In the genomic region with DNA sequence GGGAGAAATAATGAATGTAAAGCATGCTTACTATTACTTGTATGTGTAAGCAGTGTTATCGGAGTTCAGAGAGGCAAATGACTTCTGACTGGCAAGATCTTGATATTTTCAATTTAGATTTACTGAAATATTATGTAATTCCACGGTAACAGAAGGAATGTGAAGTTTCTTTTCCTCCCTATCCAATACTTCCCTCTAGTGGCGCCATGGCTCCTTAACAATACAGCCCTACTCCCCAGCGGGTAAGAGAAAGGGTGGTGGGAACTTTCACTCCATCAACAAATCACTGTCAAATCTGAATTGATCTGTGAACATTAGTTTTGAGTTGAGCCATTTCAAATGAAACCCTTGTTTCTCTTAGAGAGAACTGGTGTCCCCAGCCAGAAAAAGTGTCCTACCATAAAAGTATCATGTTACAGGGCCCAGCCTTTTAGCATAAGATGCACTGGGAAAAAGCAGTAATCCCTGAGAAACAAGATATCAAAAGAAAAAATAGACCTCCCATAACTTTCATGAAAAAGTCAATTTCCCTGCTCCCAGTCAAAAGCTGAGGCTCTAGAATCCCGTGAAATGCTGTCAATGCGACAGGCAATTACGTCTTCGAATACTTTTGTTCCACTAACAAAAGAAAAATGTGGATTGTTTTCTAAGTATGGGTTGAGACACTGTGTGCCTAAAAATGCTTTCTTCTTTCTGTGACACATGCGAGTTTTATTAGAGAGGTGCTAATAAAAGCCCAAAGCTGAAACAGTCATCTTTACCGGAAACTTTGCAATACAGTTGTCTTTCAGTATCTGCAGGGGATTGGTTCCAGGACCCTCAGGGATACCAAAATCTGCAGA, we compare ENCODE assay signal across 9 cellular contexts. TPM values are rescaled to one million over a fixed set of nuclear protein-coding genes. Genes with fewer than 3 reads are reported as not detected.
DNase-seq lines count a peak whose midpoint lies in the region; ATAC-seq and TF ChIP-seq lines count a peak whose summit lies in the region.
"Had no signal": no experiment of that assay in that cellular context is flagged by ENCODE, and none has a peak within 500 bp of the region (broad histone marks: within the 10 kb centered on the region; RNA-seq: fewer than 3 reads in every experiment).

No MANE protein-coding gene starts in this region.

- no peak overlapping the region for H2BK120ac ChIP-seq in mesendoderm (ENCODE audit: low read depth, low read length)

- no peak overlapping the region for H2BK5ac ChIP-seq in mesendoderm (ENCODE audit: low read length)

- no peaks in the 10 kb centered on the region for H3K4me1 ChIP-seq in mesendoderm (ENCODE audit: control insufficient read depth, low read depth, low read length)

- H3K4me3 ChIP-seq in choroid plexus epithelial cell (ENCODE audit: low read depth, low read length): no peak overlapping the region
- H3K4me3 ChIP-seq in mesendoderm (ENCODE audit: low read length): no peak overlapping the region
- H3K4me3 ChIP-seq: BLaER1 had no signal

- no peak overlapping the region for H4K8ac ChIP-seq in mesendoderm (ENCODE audit: low read depth, low read length)

- no peak overlapping the region for H3K4ac ChIP-seq in mesendoderm (ENCODE audit: low read depth, low read length)

- H3K23ac ChIP-seq in mesendoderm (ENCODE audit: low read length): no peak overlapping the region

- H3K56ac ChIP-seq in mesendoderm (ENCODE audit: low read length): no peak overlapping the region

- peak; percentile 17 for DNase-seq in DMS153 (lab: John Stamatoyannopoulos, UW)
- DNase-seq in DMS153 treated with DMSO at 0.1 percent for 48 hours (lab: John Stamatoyannopoulos, UW; ENCODE audit: unreplicated experiment): no peak
- peak; percentile 34 for DNase-seq in NCI-H2227 (lab: John Stamatoyannopoulos, UW; ENCODE audit: unreplicated experiment)
- peak; percentile 82 for DNase-seq in choroid plexus epithelial cell (ENCODE audit: low read depth)
- peak; percentile 68 for DNase-seq in mesendoderm

- ATAC-seq in HG02840 (IDR thresholded peaks at IDR 0.05; ENCODE audit: low FRiP score, unreplicated experiment) (no peak), GM21619 (IDR thresholded peaks at IDR 0.05; ENCODE audit: unreplicated experiment) (no peak), GM18867 (IDR thresholded peaks at IDR 0.05; ENCODE audit: unreplicated experiment) (no peak)

- TF ChIP-seq CTCF in choroid plexus epithelial cell (conservative IDR thresholded peaks at IDR 0.05; ENCODE audit: low read depth, low read length): peak; percentile 88

- H3K79me1 ChIP-seq in mesendoderm (ENCODE audit: low read length): no peaks in the 10 kb centered on the region

- no peaks in the 10 kb centered on the region for H3K36me3 ChIP-seq in mesendoderm (ENCODE audit: control insufficient read depth, insufficient read depth, low read length)
- H3K36me3 ChIP-seq: BLaER1 had no signal

- H3K27me3 ChIP-seq in mesendoderm (ENCODE audit: insufficient read depth, low read length, poor library complexity): no peaks in the 10 kb centered on the region
- H3K27me3 ChIP-seq: BLaER1 had no signal

- no peak overlapping the region for H2AK5ac ChIP-seq in mesendoderm (ENCODE audit: low read length)

- no peak overlapping the region for H3K27ac ChIP-seq in mesendoderm (ENCODE audit: low read depth, low read length)
- H3K27ac ChIP-seq: BLaER1 had no signal

- H3K18ac ChIP-seq in mesendoderm (ENCODE audit: low read length): no peak overlapping the region

- H3K9ac ChIP-seq in mesendoderm (ENCODE audit: low read length): no peak overlapping the region
- H3K9ac ChIP-seq: BLaER1 had no signal

- no peak overlapping the region for H4K5ac ChIP-seq in mesendoderm (ENCODE audit: low read length)

- WGBS in mesendoderm (ENCODE audit: extremely low coverage, insufficient coverage, low lambda C conversion rate): no CpG with 5 or more reads among the region's 10 CpGs

- H3K79me2 ChIP-seq in mesendoderm (ENCODE audit: control insufficient read depth, insufficient read depth, low read length): no peaks in the 10 kb centered on the region

- H3K4me2 ChIP-seq in mesendoderm (ENCODE audit: low read length): no peak overlapping the region
- H3K4me2 ChIP-seq: BLaER1 had no signal

- H2BK15ac ChIP-seq in mesendoderm (replicated peaks; ENCODE audit: low read depth): no peak overlapping the region

RNA-seq across cellular contexts. Expression of gene COX7A2, which starts 12.9 kb away (rescaled TPM):
- polyA plus RNA-seq in mesendoderm (2013, experiment 1 of 2): 938 TPM
- polyA plus RNA-seq in mesendoderm (2013, experiment 2 of 2): 911 TPM

RNA-seq across cellular contexts. Expression of gene COL12A1, which starts 24.9 kb away (rescaled TPM):
- polyA plus RNA-seq in mesendoderm (2013, experiment 1 of 2): 0.74 TPM
- polyA plus RNA-seq in mesendoderm (2013, experiment 2 of 2): 0.64 TPM

RNA-seq across cellular contexts. Expression of gene TMEM30A, which starts 53.9 kb away (rescaled TPM):
- polyA plus RNA-seq in mesendoderm (2013, experiment 1 of 2): 28.7 TPM
- 27.8 TPM for polyA plus RNA-seq in mesendoderm (2013, experiment 2 of 2)
